1 cellular context compared by ENCODE assay signal in the genomic region with DNA sequence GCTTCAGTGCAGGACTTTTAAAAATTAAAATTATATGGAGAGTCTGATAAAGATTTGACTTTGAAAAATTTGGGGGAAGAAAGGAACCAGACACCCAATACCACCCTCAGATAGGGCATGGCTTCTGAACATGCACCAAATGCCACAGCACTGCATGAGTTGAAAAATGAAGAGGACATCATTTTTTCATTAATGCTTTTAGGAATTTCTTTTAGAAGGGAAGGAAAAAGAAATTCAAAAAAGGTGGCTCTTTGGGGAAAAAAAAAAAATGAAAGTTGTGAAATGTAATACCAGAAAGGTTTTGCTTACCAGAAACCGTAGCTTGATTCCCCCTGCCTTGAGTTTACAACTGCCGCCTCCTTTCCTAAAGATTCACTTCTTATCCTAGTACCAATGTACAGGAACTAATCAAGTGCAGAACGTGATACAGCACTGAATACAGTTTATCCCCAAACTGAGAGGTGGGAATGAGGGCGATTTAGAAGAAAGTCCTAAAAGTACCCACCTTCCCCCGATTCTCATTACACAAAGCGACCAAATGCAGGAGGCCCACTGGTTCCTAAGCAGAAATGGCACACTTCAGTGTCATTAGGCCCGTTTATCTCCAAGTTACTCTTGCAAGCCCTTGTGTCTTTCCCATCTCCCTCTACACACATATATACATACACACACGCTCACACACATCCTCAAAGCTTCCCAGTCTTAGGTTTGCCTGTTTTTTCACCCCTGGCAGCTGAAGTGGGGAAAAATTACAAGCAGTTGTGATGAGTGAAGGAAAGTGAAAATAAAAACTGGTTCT.
TF ChIP-seq lines count a peak whose summit lies in the region.

No MANE protein-coding gene starts in this region.

TF ChIP-seq in HepG2, 621 proteins besides CTCF, POLR2A, EP300 and RAD21 (continued from another document and continues in another):
- TF ChIP-seq, protein P1, sequence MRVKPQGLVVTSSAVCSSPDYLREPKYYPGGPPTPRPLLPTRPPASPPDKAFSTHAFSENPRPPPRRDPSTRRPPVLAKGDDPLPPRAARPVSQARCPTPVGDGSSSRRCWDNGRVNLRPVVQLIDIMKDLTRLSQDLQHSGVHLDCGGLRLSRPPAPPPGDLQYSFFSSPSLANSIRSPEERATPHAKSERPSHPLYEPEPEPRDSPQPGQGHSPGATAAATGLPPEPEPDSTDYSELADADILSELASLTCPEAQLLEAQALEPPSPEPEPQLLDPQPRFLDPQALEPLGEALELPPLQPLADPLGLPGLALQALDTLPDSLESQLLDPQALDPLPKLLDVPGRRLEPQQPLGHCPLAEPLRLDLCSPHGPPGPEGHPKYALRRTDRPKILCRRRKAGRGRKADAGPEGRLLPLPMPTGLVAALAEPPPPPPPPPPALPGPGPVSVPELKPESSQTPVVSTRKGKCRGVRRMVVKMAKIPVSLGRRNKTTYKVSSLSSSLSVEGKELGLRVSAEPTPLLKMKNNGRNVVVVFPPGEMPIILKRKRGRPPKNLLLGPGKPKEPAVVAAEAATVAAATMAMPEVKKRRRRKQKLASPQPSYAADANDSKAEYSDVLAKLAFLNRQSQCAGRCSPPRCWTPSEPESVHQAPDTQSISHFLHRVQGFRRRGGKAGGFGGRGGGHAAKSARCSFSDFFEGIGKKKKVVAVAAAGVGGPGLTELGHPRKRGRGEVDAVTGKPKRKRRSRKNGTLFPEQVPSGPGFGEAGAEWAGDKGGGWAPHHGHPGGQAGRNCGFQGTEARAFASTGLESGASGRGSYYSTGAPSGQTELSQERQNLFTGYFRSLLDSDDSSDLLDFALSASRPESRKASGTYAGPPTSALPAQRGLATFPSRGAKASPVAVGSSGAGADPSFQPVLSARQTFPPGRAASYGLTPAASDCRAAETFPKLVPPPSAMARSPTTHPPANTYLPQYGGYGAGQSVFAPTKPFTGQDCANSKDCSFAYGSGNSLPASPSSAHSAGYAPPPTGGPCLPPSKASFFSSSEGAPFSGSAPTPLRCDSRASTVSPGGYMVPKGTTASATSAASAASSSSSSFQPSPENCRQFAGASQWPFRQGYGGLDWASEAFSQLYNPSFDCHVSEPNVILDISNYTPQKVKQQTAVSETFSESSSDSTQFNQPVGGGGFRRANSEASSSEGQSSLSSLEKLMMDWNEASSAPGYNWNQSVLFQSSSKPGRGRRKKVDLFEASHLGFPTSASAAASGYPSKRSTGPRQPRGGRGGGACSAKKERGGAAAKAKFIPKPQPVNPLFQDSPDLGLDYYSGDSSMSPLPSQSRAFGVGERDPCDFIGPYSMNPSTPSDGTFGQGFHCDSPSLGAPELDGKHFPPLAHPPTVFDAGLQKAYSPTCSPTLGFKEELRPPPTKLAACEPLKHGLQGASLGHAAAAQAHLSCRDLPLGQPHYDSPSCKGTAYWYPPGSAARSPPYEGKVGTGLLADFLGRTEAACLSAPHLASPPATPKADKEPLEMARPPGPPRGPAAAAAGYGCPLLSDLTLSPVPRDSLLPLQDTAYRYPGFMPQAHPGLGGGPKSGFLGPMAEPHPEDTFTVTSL (CRISPR knock-in tag; IDR thresholded peaks at IDR 0.05; ENCODE audit: borderline replicate concordance), result no peak
- no peak for TF ChIP-seq ZNF232 (CRISPR knock-in tag; IDR thresholded peaks at IDR 0.05; ENCODE audit: borderline replicate concordance)
- TF ChIP-seq ONECUT2 (CRISPR knock-in tag; IDR thresholded peaks at IDR 0.05), result peak; percentile 24; the same call in 1 of the 2 replicates
- peak; percentile 42; the same call in 1 of the 2 replicates for TF ChIP-seq ZFX (CRISPR knock-in tag; IDR thresholded peaks at IDR 0.05; ENCODE audit: low read depth)
- no peak for TF ChIP-seq ZBTB7B (CRISPR knock-in tag; IDR thresholded peaks at IDR 0.05)
- TF ChIP-seq PRPF4 (IDR thresholded peaks at IDR 0.05; ENCODE audit: low read depth, low read length, poor library complexity, severe bottlenecking), result peak; percentile 44
- TF ChIP-seq ZNF343 (CRISPR knock-in tag; IDR thresholded peaks at IDR 0.05), result no peak
- TF ChIP-seq, protein P2, sequence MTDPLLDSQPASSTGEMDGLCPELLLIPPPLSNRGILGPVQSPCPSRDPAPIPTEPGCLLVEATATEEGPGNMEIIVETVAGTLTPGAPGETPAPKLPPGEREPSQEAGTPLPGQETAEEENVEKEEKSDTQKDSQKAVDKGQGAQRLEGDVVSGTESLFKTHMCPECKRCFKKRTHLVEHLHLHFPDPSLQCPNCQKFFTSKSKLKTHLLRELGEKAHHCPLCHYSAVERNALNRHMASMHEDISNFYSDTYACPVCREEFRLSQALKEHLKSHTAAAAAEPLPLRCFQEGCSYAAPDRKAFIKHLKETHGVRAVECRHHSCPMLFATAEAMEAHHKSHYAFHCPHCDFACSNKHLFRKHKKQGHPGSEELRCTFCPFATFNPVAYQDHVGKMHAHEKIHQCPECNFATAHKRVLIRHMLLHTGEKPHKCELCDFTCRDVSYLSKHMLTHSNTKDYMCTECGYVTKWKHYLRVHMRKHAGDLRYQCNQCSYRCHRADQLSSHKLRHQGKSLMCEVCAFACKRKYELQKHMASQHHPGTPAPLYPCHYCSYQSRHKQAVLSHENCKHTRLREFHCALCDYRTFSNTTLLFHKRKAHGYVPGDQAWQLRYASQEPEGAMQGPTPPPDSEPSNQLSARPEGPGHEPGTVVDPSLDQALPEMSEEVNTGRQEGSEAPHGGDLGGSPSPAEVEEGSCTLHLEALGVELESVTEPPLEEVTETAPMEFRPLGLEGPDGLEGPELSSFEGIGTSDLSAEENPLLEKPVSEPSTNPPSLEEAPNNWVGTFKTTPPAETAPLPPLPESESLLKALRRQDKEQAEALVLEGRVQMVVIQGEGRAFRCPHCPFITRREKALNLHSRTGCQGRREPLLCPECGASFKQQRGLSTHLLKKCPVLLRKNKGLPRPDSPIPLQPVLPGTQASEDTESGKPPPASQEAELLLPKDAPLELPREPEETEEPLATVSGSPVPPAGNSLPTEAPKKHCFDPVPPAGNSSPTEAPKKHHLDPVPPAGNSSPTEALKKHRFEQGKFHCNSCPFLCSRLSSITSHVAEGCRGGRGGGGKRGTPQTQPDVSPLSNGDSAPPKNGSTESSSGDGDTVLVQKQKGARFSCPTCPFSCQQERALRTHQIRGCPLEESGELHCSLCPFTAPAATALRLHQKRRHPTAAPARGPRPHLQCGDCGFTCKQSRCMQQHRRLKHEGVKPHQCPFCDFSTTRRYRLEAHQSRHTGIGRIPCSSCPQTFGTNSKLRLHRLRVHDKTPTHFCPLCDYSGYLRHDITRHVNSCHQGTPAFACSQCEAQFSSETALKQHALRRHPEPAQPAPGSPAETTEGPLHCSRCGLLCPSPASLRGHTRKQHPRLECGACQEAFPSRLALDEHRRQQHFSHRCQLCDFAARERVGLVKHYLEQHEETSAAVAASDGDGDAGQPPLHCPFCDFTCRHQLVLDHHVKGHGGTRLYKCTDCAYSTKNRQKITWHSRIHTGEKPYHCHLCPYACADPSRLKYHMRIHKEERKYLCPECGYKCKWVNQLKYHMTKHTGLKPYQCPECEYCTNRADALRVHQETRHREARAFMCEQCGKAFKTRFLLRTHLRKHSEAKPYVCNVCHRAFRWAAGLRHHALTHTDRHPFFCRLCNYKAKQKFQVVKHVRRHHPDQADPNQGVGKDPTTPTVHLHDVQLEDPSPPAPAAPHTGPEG (CRISPR knock-in tag; IDR thresholded peaks at IDR 0.05), result no peak
- TF ChIP-seq FOXO1 (CRISPR knock-in tag; IDR thresholded peaks at IDR 0.05), result no peak
- TF ChIP-seq, protein P3, sequence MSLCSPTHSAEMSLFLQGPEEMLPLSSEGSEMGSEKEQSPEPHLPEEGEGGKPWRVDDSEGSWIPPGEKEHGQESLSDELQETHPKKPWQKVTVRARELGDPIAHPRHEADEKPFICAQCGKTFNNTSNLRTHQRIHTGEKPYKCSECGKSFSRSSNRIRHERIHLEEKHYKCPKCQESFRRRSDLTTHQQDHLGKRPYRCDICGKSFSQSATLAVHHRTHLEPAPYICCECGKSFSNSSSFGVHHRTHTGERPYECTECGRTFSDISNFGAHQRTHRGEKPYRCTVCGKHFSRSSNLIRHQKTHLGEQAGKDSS (CRISPR knock-in tag; IDR thresholded peaks at IDR 0.05; ENCODE audit: borderline replicate concordance, low read depth), result no peak
- peak; percentile 9; the same call in 1 of the 2 replicates for TF ChIP-seq ZNF335 (CRISPR knock-in tag; IDR thresholded peaks at IDR 0.05)
- TF ChIP-seq, protein P4, sequence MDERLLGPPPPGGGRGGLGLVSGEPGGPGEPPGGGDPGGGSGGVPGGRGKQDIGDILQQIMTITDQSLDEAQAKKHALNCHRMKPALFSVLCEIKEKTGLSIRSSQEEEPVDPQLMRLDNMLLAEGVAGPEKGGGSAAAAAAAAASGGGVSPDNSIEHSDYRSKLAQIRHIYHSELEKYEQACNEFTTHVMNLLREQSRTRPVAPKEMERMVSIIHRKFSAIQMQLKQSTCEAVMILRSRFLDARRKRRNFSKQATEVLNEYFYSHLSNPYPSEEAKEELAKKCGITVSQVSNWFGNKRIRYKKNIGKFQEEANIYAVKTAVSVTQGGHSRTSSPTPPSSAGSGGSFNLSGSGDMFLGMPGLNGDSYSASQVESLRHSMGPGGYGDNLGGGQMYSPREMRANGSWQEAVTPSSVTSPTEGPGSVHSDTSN (CRISPR knock-in tag; IDR thresholded peaks at IDR 0.05), result no peak
- TF ChIP-seq IKZF1 (IDR thresholded peaks at IDR 0.05), result no peak
- TF ChIP-seq PHF8 (CRISPR knock-in tag; IDR thresholded peaks at IDR 0.05), result peak; percentile 40
- TF ChIP-seq, protein P5, sequence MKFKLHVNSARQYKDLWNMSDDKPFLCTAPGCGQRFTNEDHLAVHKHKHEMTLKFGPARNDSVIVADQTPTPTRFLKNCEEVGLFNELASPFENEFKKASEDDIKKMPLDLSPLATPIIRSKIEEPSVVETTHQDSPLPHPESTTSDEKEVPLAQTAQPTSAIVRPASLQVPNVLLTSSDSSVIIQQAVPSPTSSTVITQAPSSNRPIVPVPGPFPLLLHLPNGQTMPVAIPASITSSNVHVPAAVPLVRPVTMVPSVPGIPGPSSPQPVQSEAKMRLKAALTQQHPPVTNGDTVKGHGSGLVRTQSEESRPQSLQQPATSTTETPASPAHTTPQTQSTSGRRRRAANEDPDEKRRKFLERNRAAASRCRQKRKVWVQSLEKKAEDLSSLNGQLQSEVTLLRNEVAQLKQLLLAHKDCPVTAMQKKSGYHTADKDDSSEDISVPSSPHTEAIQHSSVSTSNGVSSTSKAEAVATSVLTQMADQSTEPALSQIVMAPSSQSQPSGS (CRISPR knock-in tag; IDR thresholded peaks at IDR 0.05), result no peak
- TF ChIP-seq SAP130 (CRISPR knock-in tag; IDR thresholded peaks at IDR 0.05; ENCODE audit: low read depth), result 0 out of 2 replicates have a peak, but pooled peaks have one; percentile 3
- TF ChIP-seq ZNF33B (CRISPR knock-in tag; IDR thresholded peaks at IDR 0.05), result 0 out of 2 replicates have a peak, but pooled peaks have one; percentile 38
- 0 out of 2 replicates have a peak, but pooled peaks have one; percentile 12 for TF ChIP-seq ELF1 (CRISPR knock-in tag; IDR thresholded peaks at IDR 0.05)
- TF ChIP-seq ADNP (CRISPR knock-in tag; IDR thresholded peaks at IDR 0.05), result no peak
- TF ChIP-seq ZNF556 (CRISPR knock-in tag; IDR thresholded peaks at IDR 0.05; ENCODE audit: borderline replicate concordance), result peak; percentile 26; the same call in 1 of the 2 replicates
- 0 out of 2 replicates have a peak, but pooled peaks have one; percentile 24 for TF ChIP-seq SNAPC2 (CRISPR knock-in tag; IDR thresholded peaks at IDR 0.05)
- TF ChIP-seq, protein P6, sequence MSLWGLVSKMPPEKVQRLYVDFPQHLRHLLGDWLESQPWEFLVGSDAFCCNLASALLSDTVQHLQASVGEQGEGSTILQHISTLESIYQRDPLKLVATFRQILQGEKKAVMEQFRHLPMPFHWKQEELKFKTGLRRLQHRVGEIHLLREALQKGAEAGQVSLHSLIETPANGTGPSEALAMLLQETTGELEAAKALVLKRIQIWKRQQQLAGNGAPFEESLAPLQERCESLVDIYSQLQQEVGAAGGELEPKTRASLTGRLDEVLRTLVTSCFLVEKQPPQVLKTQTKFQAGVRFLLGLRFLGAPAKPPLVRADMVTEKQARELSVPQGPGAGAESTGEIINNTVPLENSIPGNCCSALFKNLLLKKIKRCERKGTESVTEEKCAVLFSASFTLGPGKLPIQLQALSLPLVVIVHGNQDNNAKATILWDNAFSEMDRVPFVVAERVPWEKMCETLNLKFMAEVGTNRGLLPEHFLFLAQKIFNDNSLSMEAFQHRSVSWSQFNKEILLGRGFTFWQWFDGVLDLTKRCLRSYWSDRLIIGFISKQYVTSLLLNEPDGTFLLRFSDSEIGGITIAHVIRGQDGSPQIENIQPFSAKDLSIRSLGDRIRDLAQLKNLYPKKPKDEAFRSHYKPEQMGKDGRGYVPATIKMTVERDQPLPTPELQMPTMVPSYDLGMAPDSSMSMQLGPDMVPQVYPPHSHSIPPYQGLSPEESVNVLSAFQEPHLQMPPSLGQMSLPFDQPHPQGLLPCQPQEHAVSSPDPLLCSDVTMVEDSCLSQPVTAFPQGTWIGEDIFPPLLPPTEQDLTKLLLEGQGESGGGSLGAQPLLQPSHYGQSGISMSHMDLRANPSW (CRISPR knock-in tag; IDR thresholded peaks at IDR 0.05; ENCODE audit: borderline replicate concordance), result no peak; the same call in 1 of the 2 replicates
- TF ChIP-seq ZNF432 (CRISPR knock-in tag; IDR thresholded peaks at IDR 0.05; ENCODE audit: borderline replicate concordance), result no peak
- TF ChIP-seq, protein P7, sequence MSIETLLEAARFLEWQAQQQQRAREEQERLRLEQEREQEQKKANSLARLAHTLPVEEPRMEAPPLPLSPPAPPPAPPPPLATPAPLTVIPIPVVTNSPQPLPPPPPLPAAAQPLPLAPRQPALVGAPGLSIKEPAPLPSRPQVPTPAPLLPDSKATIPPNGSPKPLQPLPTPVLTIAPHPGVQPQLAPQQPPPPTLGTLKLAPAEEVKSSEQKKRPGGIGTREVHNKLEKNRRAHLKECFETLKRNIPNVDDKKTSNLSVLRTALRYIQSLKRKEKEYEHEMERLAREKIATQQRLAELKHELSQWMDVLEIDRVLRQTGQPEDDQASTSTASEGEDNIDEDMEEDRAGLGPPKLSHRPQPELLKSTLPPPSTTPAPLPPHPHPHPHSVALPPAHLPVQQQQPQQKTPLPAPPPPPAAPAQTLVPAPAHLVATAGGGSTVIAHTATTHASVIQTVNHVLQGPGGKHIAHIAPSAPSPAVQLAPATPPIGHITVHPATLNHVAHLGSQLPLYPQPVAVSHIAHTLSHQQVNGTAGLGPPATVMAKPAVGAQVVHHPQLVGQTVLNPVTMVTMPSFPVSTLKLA (IDR thresholded peaks at IDR 0.05), result no peak
- no peak for TF ChIP-seq NR2C2 (CRISPR knock-in tag; IDR thresholded peaks at IDR 0.05; ENCODE audit: borderline replicate concordance)
- TF ChIP-seq POLR2G (IDR thresholded peaks at IDR 0.05; ENCODE audit: low read depth, low read length), result peak; percentile 92
- TF ChIP-seq PAF1 (CRISPR knock-in tag; IDR thresholded peaks at IDR 0.05), result peak; percentile 94
- TF ChIP-seq, protein P8, sequence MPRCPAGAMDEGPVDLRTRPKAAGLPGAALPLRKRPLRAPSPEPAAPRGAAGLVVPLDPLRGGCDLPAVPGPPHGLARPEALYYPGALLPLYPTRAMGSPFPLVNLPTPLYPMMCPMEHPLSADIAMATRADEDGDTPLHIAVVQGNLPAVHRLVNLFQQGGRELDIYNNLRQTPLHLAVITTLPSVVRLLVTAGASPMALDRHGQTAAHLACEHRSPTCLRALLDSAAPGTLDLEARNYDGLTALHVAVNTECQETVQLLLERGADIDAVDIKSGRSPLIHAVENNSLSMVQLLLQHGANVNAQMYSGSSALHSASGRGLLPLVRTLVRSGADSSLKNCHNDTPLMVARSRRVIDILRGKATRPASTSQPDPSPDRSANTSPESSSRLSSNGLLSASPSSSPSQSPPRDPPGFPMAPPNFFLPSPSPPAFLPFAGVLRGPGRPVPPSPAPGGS (CRISPR knock-in tag; IDR thresholded peaks at IDR 0.05), result no peak
- 0 out of 2 replicates have a peak, but pooled peaks have one; percentile 34 for TF ChIP-seq ZNF3 (CRISPR knock-in tag; IDR thresholded peaks at IDR 0.05)
- TF ChIP-seq PHF21A (CRISPR knock-in tag; IDR thresholded peaks at IDR 0.05), result 0 out of 2 replicates have a peak, but pooled peaks have one; percentile 23
- TF ChIP-seq CHD4 (IDR thresholded peaks at IDR 0.05; ENCODE audit: borderline replicate concordance, low read length), result no peak; the same call in 1 of the 2 replicates
- TF ChIP-seq ARID2 (CRISPR knock-in tag; IDR thresholded peaks at IDR 0.05; ENCODE audit: borderline replicate concordance), result peak; percentile 76; the same call in 1 of the 2 replicates
- TF ChIP-seq TSC22D2 (CRISPR knock-in tag; IDR thresholded peaks at IDR 0.05; ENCODE audit: borderline replicate concordance), result 0 out of 2 replicates have a peak, but pooled peaks have one; percentile 91
